Comparison of ENCODE assay signal across 8 cellular contexts in the genomic region with DNA sequence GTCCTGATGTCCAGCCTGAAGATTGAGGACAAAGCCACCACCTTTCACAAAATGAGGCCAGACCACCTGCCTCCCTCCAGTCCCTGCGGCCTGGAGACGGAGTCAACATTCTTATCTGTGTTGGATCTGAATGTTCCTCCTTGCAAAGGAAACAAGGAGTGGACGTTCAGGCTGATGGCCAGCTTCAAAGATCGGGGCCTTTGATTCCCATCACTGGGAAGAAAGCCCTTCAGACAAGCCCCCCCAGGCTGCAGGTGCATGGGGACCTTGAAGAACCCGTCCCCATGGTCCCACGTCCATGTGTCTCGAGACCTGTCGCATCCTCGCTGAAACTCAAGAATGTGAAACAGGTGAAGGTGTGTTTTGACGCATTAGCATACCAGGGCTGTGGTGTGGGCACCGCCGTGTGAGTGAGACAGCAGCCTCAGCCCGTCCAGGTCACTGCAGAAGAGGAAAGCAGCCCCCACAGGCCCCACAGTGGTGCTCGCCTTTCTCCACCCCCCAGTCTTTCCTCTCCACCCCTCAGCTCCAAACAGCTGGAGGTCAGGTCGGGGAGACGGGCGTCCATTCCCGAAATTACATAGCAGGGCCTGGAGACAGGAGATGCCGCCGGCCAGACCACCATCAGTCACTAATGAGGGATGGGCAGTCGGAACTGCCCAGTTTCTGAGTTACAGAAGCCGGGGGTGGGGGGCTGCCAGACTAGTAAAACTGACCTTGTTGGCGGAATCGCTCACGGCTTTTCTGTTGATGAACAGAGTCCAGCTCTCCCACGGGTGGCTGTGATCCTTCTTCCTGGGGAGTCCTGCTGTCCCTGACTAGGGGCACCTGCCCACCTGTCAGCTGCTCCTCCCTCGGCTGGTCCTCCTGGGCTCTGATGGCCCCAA. TPM values are rescaled to one million over a fixed set of nuclear protein-coding genes. Genes with fewer than 3 reads are reported as not detected.
DNase-seq lines count a peak whose midpoint lies in the region; ATAC-seq and TF ChIP-seq lines count a peak whose summit lies in the region.

No MANE protein-coding gene starts in this region.

- H3K4me3 Mint-ChIP-seq in Calu3 (ENCODE audit: low read depth, unreplicated experiment) (peak overlapping the region; percentile 79), progenitor cell of endocrine pancreas (ENCODE audit: low read depth) (peak overlapping the region; percentile 89)

- no peaks in the 10 kb centered on the region for H3K27me3 Mint-ChIP-seq in Calu3 (ENCODE audit: unreplicated experiment)
- peaks cover 4% of the 10 kb centered on the region for H3K27me3 Mint-ChIP-seq in progenitor cell of endocrine pancreas

- ATAC-seq in GM21515 (IDR thresholded peaks at IDR 0.05; ENCODE audit: unreplicated experiment) (no peak), GM21576 (IDR thresholded peaks at IDR 0.05; ENCODE audit: unreplicated experiment) (no peak)

- H3K27ac Mint-ChIP-seq in Calu3 (ENCODE audit: unreplicated experiment) (peak overlapping the region; percentile 100), progenitor cell of endocrine pancreas (peak overlapping the region; percentile 87)

- H3K36me3 Mint-ChIP-seq in Calu3 (ENCODE audit: insufficient read depth, unreplicated experiment) (peaks cover 49% of the 10 kb centered on the region), progenitor cell of endocrine pancreas (ENCODE audit: insufficient read depth) (peaks cover 24% of the 10 kb centered on the region)

- H3K4me1 Mint-ChIP-seq in Calu3 (ENCODE audit: low read depth, unreplicated experiment) (peaks cover 71% of the 10 kb centered on the region), progenitor cell of endocrine pancreas (ENCODE audit: low read depth) (peaks cover 47% of the 10 kb centered on the region)

- H3K36me3 ChIP-seq in fibroblast of lung (ENCODE audit: control insufficient read depth, insufficient read depth, low read length) = peaks cover 13% of the 10 kb centered on the region

- H3K9me3 Mint-ChIP-seq in Calu3 (ENCODE audit: low read depth, unreplicated experiment) (no peaks in the 10 kb centered on the region), progenitor cell of endocrine pancreas (ENCODE audit: low read depth) (no peaks in the 10 kb centered on the region)

- no peaks in the 10 kb centered on the region for H3K9me3 ChIP-seq in fibroblast of lung (ENCODE audit: control insufficient read depth, insufficient read depth, low read depth, low read length)

- peak overlapping the region in 2 of 4 experiments; percentile 59 to 72 for H3K4me3 ChIP-seq in fibroblast of lung (replicated peaks in 1 of 4; ENCODE audit: control extremely low read depth in 1 of 4, insufficient read depth in 1 of 4, low read depth in 3 of 4, low read length in 4 of 4)

- POLR2A ChIA-PET in RWPE1 (lab: Yijun Ruan, JAX; ENCODE audit: low non-redundant PET) = interaction anchor here (1.6 kb wide), 1 partner anchor 8 kb away, joined by 4 read pairs; no protein-coding TSS in a partner anchor

- CTCF ChIA-PET in Calu3 (lab: Charles Lee) (interaction anchor here (0.6 to 1.3 kb wide), 2 partner anchors 17 to 52 kb away, joined by 3 to 4 read pairs; no protein-coding TSS in a partner anchor), RWPE1 (lab: Yijun Ruan, JAX) (interaction anchor here (0.6 kb wide), 1 partner anchor 23 kb away, joined by 4 read pairs; no protein-coding TSS in a partner anchor)

- no peak for TF ChIP-seq CTCF in Calu3 (IDR thresholded peaks at IDR 0.05; ENCODE audit: unreplicated experiment)
- no peak for TF ChIP-seq CTCF in RWPE1 (conservative IDR thresholded peaks at IDR 0.05; ENCODE audit: low read depth)
- TF ChIP-seq CTCF in fibroblast of lung (conservative IDR thresholded peaks at IDR 0.05 in 1 of 2, IDR thresholded peaks at IDR 0.05 in 1 of 2; ENCODE audit: low read depth in 1 of 2, low read length in 2 of 2) = no peak
- TF ChIP-seq CTCF in progenitor cell of endocrine pancreas (IDR thresholded peaks at IDR 0.05; ENCODE audit: unreplicated experiment) = no peak

- DNase-seq in Calu3 (no peak), RWPE1 (ENCODE audit: low spot score) (no peak), fibroblast of lung (ENCODE audit: low read depth in 2 of 2) (no peak), progenitor cell of endocrine pancreas (ENCODE audit: low spot score, unreplicated experiment) (no peak), NOMO-1 treated with DMSO at 0.1 percent for 48 hours (lab: John Stamatoyannopoulos, UW; ENCODE audit: unreplicated experiment) (no peak)
- no peak for DNase-seq in stimulated activated CD4-positive, alpha-beta T cell treated with anti-CD3 and anti-CD28 coated beads, Interleukin-2, amount 100 ng/mL, for 24 hours

- peak overlapping the region; percentile 78 for H3K4me2 ChIP-seq in fibroblast of lung (ENCODE audit: extremely low read depth, insufficient read depth, low read length)

- H3K27ac ChIP-seq in RWPE1 (peak overlapping the region; percentile 94), fibroblast of lung (ENCODE audit: insufficient read depth, low read length) (no peak overlapping the region)

- no peaks in the 10 kb centered on the region for H3K27me3 ChIP-seq in fibroblast of lung (ENCODE audit: control insufficient read depth, insufficient read depth, low read length)

- peaks cover 37% of the 10 kb centered on the region for H3K79me2 ChIP-seq in fibroblast of lung (ENCODE audit: control insufficient read depth, insufficient read depth, low read length)

- peaks cover 3% of the 10 kb centered on the region for H4K20me1 ChIP-seq in fibroblast of lung (ENCODE audit: control insufficient read depth, extremely low read depth, insufficient read depth, low read length)

- no TSS peak for BruUV-seq in Calu3 (replicated peaks; lab: Mats Ljungman, UMichigan)

- H2AFZ ChIP-seq in fibroblast of lung (ENCODE audit: low read length) = no peak overlapping the region

- no peak overlapping the region for H3K9ac ChIP-seq in fibroblast of lung (ENCODE audit: insufficient read depth, low read length)

- intact Hi-C loops in Calu3 (cut with micrococcal nuclease; ENCODE audit: unreplicated experiment) = no loop called here

- H3K4me1 ChIP-seq in fibroblast of lung (ENCODE audit: control insufficient read depth, extremely low read depth, insufficient read depth, low read length) = peaks cover 4% of the 10 kb centered on the region

RNA-seq across cellular contexts. Expression of a gene that starts 0.9 kb away (rescaled TPM):
- total RNA-seq in Calu3 (2022) = 157 and 160 TPM in 2 replicates
- 41.3 and 64.9 TPM in 2 replicates for total RNA-seq in fibroblast of lung
- 112 and 139 TPM in 2 replicates for polyA plus RNA-seq in fibroblast of lung
- polyA plus RNA-seq in fibroblast of lung (2012) = 97.6 and 104 TPM in 2 replicates
- polyA minus RNA-seq in fibroblast of lung (ENCODE audit: low replicate concordance) = 201 and 240 TPM in 2 replicates
- 224 and 227 TPM in 2 replicates for total RNA-seq in progenitor cell of endocrine pancreas

RNA-seq across cellular contexts. Expression of a gene that starts 43.0 kb away (rescaled TPM):
- total RNA-seq in Calu3 (2022) (0.34 TPM in 1 of 2 replicates, not detected in the other), fibroblast of lung (under 0.01 and 0.17 TPM in 2 replicates), progenitor cell of endocrine pancreas (0.31 and 0.46 TPM in 2 replicates)
- polyA plus RNA-seq in fibroblast of lung = not detected in 2 replicates
- 0.10 TPM in 1 of 2 replicates, not detected in the other for polyA plus RNA-seq in fibroblast of lung (2012)
- 0.47 TPM in 1 of 2 replicates, not detected in the other for polyA minus RNA-seq in fibroblast of lung (ENCODE audit: low replicate concordance)

RNA-seq across cellular contexts. Expression of a gene that starts 45.5 kb away (rescaled TPM):
- total RNA-seq in Calu3 (2022) (44.7 and 47.2 TPM in 2 replicates), fibroblast of lung (99.4 and 107 TPM in 2 replicates), progenitor cell of endocrine pancreas (5.4 and 5.9 TPM in 2 replicates)
- polyA plus RNA-seq in fibroblast of lung = 36.0 and 71.0 TPM in 2 replicates
- polyA plus RNA-seq in fibroblast of lung (2012) = 114 and 177 TPM in 2 replicates
- 65.0 and 109 TPM in 2 replicates for polyA minus RNA-seq in fibroblast of lung (ENCODE audit: low replicate concordance)

RNA-seq across cellular contexts. Expression of a gene that starts 59.2 kb away (rescaled TPM):
- total RNA-seq in Calu3 (2022) (10.4 and 13.4 TPM in 2 replicates), fibroblast of lung (17.3 and 31.1 TPM in 2 replicates), progenitor cell of endocrine pancreas (not detected in 2 replicates)
- 17.5 and 21.0 TPM in 2 replicates for polyA plus RNA-seq in fibroblast of lung
- polyA plus RNA-seq in fibroblast of lung (2012) = 35.7 and 37.2 TPM in 2 replicates
- polyA minus RNA-seq in fibroblast of lung (ENCODE audit: low replicate concordance) = 80.7 and 91.7 TPM in 2 replicates
